ENCODE assay signal across 25 cellular contexts in genomic region chr11:88194990-88195389, GRCh38. TPM values are rescaled to one million over a fixed set of nuclear protein-coding genes. Genes with fewer than 3 reads are reported as not detected.
DNase-seq lines count a peak whose midpoint lies in the region; ATAC-seq and TF ChIP-seq lines count a peak whose summit lies in the region.
"Had no signal": no experiment of that assay in that cellular context is flagged by ENCODE, and none has a peak within 500 bp of the region (broad histone marks: within the 10 kb centered on the region; RNA-seq: fewer than 3 reads in every experiment).

No MANE protein-coding gene starts in this region.

- no peak overlapping the region for H3K4me3 Mint-ChIP-seq in neural progenitor cell
- H3K4me3 Mint-ChIP-seq: activated CD4-positive, alpha-beta memory T cell treated with anti-CD3 and anti-CD28 coated beads for 36 hours; activated naive CD4-positive, alpha-beta T cell treated with anti-CD3 and anti-CD28 coated beads, Interleukin-2, amount 10 ng/mL, durations not matched to agents 7 days and 5 days; T-helper 2 cell treated with Interferon-gamma antibody and Interleukin-4, amounts not matched to agents 5 μg/mL and 100 μg/mL, for 36 hours had no signal

- H3K27ac ChIP-seq in OCI-LY3 (ENCODE audit: low read length) = no peak overlapping the region
- no peak overlapping the region for H3K27ac ChIP-seq in neural progenitor cell
- H3K27ac ChIP-seq: BLaER1, coronary artery had no signal

- H3K27me3 Mint-ChIP-seq in neural progenitor cell (ENCODE audit: insufficient read depth, low read depth) = no peaks in the 10 kb centered on the region
- H3K27me3 Mint-ChIP-seq: progenitor cell of endocrine pancreas had no signal

- H3K9me3 Mint-ChIP-seq in neural progenitor cell = peaks cover 15% of the 10 kb centered on the region

- H3K4me2 ChIP-seq in OCI-LY3 (ENCODE audit: low read length) (peak overlapping the region; percentile 35), neural progenitor cell (no peak overlapping the region)
- H3K4me2 ChIP-seq: BLaER1 had no signal

- no peaks in the 10 kb centered on the region for H3F3A ChIP-seq in neural progenitor cell (ENCODE audit: low read depth)

- H3K4me1 ChIP-seq in OCI-LY3 (ENCODE audit: low read length) (peaks cover 18% of the 10 kb centered on the region), neural progenitor cell (no peaks in the 10 kb centered on the region)
- H3K4me1 ChIP-seq: BLaER1 had no signal

- no peaks in the 10 kb centered on the region for H3K4me1 Mint-ChIP-seq in neural progenitor cell
- H3K4me1 Mint-ChIP-seq: activated naive CD4-positive, alpha-beta T cell treated with anti-CD3 and anti-CD28 coated beads, Interleukin-2, amount 10 ng/mL, durations not matched to agents 7 days and 5 days had no signal

- H2AFZ ChIP-seq in OCI-LY3 (ENCODE audit: low read depth, low read length) (no peak overlapping the region), neural progenitor cell (replicated peaks) (no peak overlapping the region)

- DNase-seq in neural progenitor cell (ENCODE audit: low spot score) (no peak), NCI-H1105 treated with DMSO at 0.1 percent for 48 hours (lab: John Stamatoyannopoulos, UW) (no peak), NCI-H446 (lab: John Stamatoyannopoulos, UW) (no peak)
- DNase-seq: activated CD4-positive, alpha-beta memory T cell treated with anti-CD3 and anti-CD28 coated beads for 36 hours; activated CD4-positive, CD25-positive, alpha-beta regulatory T cell; activated naive CD4-positive, alpha-beta T cell treated with anti-CD3 and anti-CD28 coated beads, Interleukin-2, amount 10 ng/mL, durations not matched to agents 7 days and 5 days; activated T-cell treated with anti-CD3 and anti-CD28 coated beads for 4 hours; amygdala; COR-L47; NCI-H146; NCI-H2171; NCI-H526; substantia nigra had no signal

- H3K27ac Mint-ChIP-seq in neural progenitor cell = no peak overlapping the region
- H3K27ac Mint-ChIP-seq: activated CD4-positive, alpha-beta memory T cell treated with anti-CD3 and anti-CD28 coated beads for 36 hours; activated naive CD4-positive, alpha-beta T cell treated with anti-CD3 and anti-CD28 coated beads, Interleukin-2, amount 10 ng/mL, durations not matched to agents 7 days and 5 days; progenitor cell of endocrine pancreas; T-helper 2 cell treated with Interferon-gamma antibody and Interleukin-4, amounts not matched to agents 5 μg/mL and 100 μg/mL, for 36 hours had no signal

- H3K79me2 ChIP-seq in OCI-LY3 (ENCODE audit: low read length) = no peaks in the 10 kb centered on the region
- H3K79me2 ChIP-seq in neural progenitor cell (ENCODE audit: low read depth) = no peaks in the 10 kb centered on the region

- ATAC-seq in GM18502 (IDR thresholded peaks at IDR 0.05; ENCODE audit: poor library complexity, unreplicated experiment) (peak; percentile 45), GM19467 (IDR thresholded peaks at IDR 0.05; ENCODE audit: unreplicated experiment) (peak; percentile 60), HG02884 (IDR thresholded peaks at IDR 0.05; ENCODE audit: unreplicated experiment) (peak; percentile 58), HG03025 (IDR thresholded peaks at IDR 0.05; ENCODE audit: low FRiP score, unreplicated experiment) (no peak)
- ATAC-seq: K562 had no signal

- H3K9ac ChIP-seq in OCI-LY3 (ENCODE audit: low read length) (no peak overlapping the region), neural progenitor cell (no peak overlapping the region)
- H3K9ac ChIP-seq: BLaER1 had no signal

- TF ChIP-seq CTCF in OCI-LY3 (IDR thresholded peaks at IDR 0.05; ENCODE audit: low read depth, low read length) = no peak
- no peak for TF ChIP-seq CTCF in neural progenitor cell (IDR thresholded peaks at IDR 0.05)

- no peaks in the 10 kb centered on the region for H4K20me1 ChIP-seq in OCI-LY3 (ENCODE audit: insufficient read depth, low read length)
- H4K20me1 ChIP-seq in neural progenitor cell (ENCODE audit: low read depth) = no peaks in the 10 kb centered on the region
- H4K20me1 ChIP-seq: BLaER1 had no signal

- H3K27me3 ChIP-seq in OCI-LY3 (ENCODE audit: low read depth, low read length) = no peaks in the 10 kb centered on the region
- no peaks in the 10 kb centered on the region for H3K27me3 ChIP-seq in neural progenitor cell
- H3K27me3 ChIP-seq: BLaER1 had no signal

- H3K4me3 ChIP-seq in OCI-LY3 (ENCODE audit: low read length) = no peak overlapping the region
- H3K4me3 ChIP-seq in neural progenitor cell = no peak overlapping the region
- H3K4me3 ChIP-seq: BLaER1, coronary artery, K562, lung had no signal

- H3K36me3 ChIP-seq in OCI-LY3 (replicated peaks; ENCODE audit: low read depth, low read length) (peaks cover 18% of the 10 kb centered on the region), neural progenitor cell (no peaks in the 10 kb centered on the region)
- H3K36me3 ChIP-seq: BLaER1 had no signal

- peaks cover 2% of the 10 kb centered on the region for H3K36me3 Mint-ChIP-seq in neural progenitor cell
- H3K36me3 Mint-ChIP-seq: activated naive CD4-positive, alpha-beta T cell treated with anti-CD3 and anti-CD28 coated beads, Interleukin-2, amount 10 ng/mL, durations not matched to agents 7 days and 5 days had no signal

- H3K9me3 ChIP-seq in OCI-LY3 (ENCODE audit: insufficient read depth, low read length) (peaks cover 19% of the 10 kb centered on the region; the same call in 1 of the 2 replicates), neural progenitor cell (ENCODE audit: low read depth) (no peaks in the 10 kb centered on the region)

RNA-seq across cellular contexts. Expression of gene RAB38, which starts 19.7 kb away (rescaled TPM):
- 8.1 and 10.1 TPM in 2 replicates for total RNA-seq in neural progenitor cell (ENCODE audit: low replicate concordance)
- total RNA-seq: HT-29 had no signal
